ENCODE assay signal across 32 cellular contexts in genomic region chr1:241644259-241644658, GRCh38. TPM values are rescaled to one million over a fixed set of nuclear protein-coding genes. Genes with fewer than 3 reads are reported as not detected.
"Had no signal": no experiment of that assay in that cellular context is flagged by ENCODE, and none has a peak within 500 bp of the region (broad histone marks: within the 10 kb centered on the region; RNA-seq: fewer than 3 reads in every experiment).

No MANE protein-coding gene starts in this region.

- H3K27ac ChIP-seq: neural progenitor cell, parathyroid adenoma, psoas muscle, right lobe of liver, sigmoid colon, suprapubic skin, testis, transverse colon, upper lobe of right lung, uterus had no signal

- H3K36me3 ChIP-seq: neural progenitor cell, ovary, right lobe of liver, sigmoid colon, suprapubic skin, tibial artery, transverse colon, upper lobe of right lung, uterus had no signal

- H3K4me3 Mint-ChIP-seq: natural killer cell; nephron; neural progenitor cell; stimulated activated effector memory CD8-positive, alpha-beta T cell treated with anti-CD3 and anti-CD28 coated beads, Interleukin-12 subunit alpha, Interleukin-12 subunit beta, amount 100 ng/mL, for 72 hours; stimulated activated naive B cell treated with anti-CD40 and anti-IgM and Interleukin-4, amounts not matched to agents 10 μg/mL and 1 μg/mL and 100 μg/mL, for 72 hours; stimulated activated naive CD8-positive, alpha-beta T cell treated with anti-CD3 and anti-CD28 coated beads, Interleukin-15, amount 100 ng/mL, for 72 hours; type B pancreatic cell had no signal

- DNase-seq: natural killer cell; occipital lobe; ovary; posterior cingulate gyrus; psoas muscle; right cardiac atrium; right lobe of liver; sigmoid colon; small intestine; stimulated activated CD4-positive, alpha-beta T cell treated with anti-CD3 and anti-CD28 coated beads, Interleukin-15, amount 100 ng/mL, for 24 hours; stimulated activated CD4-positive, alpha-beta T cell treated with anti-CD3 and anti-CD28 coated beads, Interleukin-2, amount 100 ng/mL, for 24 hours; stimulated activated CD4-positive, alpha-beta T cell treated with anti-CD3 and anti-CD28 coated beads, Interleukin-2, amount 100 ng/mL, for 48 hours; stimulated activated CD4-positive, alpha-beta T cell treated with anti-CD3 and anti-CD28 coated beads, Interleukin-4, amount 100 ng/mL, for 24 hours; stimulated activated naive B cell treated with anti-CD40 and anti-IgM and Interleukin-4, amounts not matched to agents 10 μg/mL and 1 μg/mL and 100 μg/mL, for 72 hours; stimulated activated naive CD8-positive, alpha-beta T cell treated with anti-CD3 and anti-CD28 coated beads, Interleukin-15, amount 100 ng/mL, for 72 hours; stimulated activated naive CD8-positive, alpha-beta T cell treated with anti-CD3 and anti-CD28 coated beads, Interleukin-15, Interleukin-2, amounts not matched to agents 100 U/mL and 50 U/mL, for 24 hours; substantia nigra; testis; tibial artery; transverse colon; upper lobe of right lung; uterus had no signal

- H3K9me3 ChIP-seq: ovary, psoas muscle, right lobe of liver, sigmoid colon, suprapubic skin, testis, tibial artery, transverse colon, upper lobe of right lung, uterus had no signal

- ATAC-seq: natural killer cell; psoas muscle; right cardiac atrium; right lobe of liver; stimulated activated effector memory CD8-positive, alpha-beta T cell treated with anti-CD3 and anti-CD28 coated beads, Interleukin-12 subunit alpha, Interleukin-12 subunit beta, amount 100 ng/mL, for 72 hours; stimulated activated naive B cell treated with anti-CD40 and anti-IgM and Interleukin-4, amounts not matched to agents 10 μg/mL and 1 μg/mL and 100 μg/mL, for 72 hours; stimulated activated naive CD8-positive, alpha-beta T cell treated with anti-CD3 and anti-CD28 coated beads, Interleukin-15, amount 100 ng/mL, for 72 hours; stimulated activated naive CD8-positive, alpha-beta T cell treated with anti-CD3 and anti-CD28 coated beads, Interleukin-15, Interleukin-2, amounts not matched to agents 100 U/mL and 50 U/mL, for 24 hours; upper lobe of right lung had no signal

- H3K36me3 Mint-ChIP-seq: natural killer cell; stimulated activated effector memory CD8-positive, alpha-beta T cell treated with anti-CD3 and anti-CD28 coated beads, Interleukin-12 subunit alpha, Interleukin-12 subunit beta, amount 100 ng/mL, for 72 hours; type B pancreatic cell had no signal

- H3K4me1 ChIP-seq: neural progenitor cell, parathyroid adenoma, psoas muscle, uterus had no signal

- H3K27me3 Mint-ChIP-seq: progenitor cell of endocrine pancreas; stimulated activated naive B cell treated with anti-CD40 and anti-IgM and Interleukin-4, amounts not matched to agents 10 μg/mL and 1 μg/mL and 100 μg/mL, for 72 hours; stimulated activated naive CD8-positive, alpha-beta T cell treated with anti-CD3 and anti-CD28 coated beads, Interleukin-15, amount 100 ng/mL, for 72 hours; type B pancreatic cell had no signal

- H3K4me3 ChIP-seq: neural progenitor cell, ovary, psoas muscle, right lobe of liver, sigmoid colon, suprapubic skin, testis, tibial artery, transverse colon, upper lobe of right lung, uterus had no signal

- H3K9me3 Mint-ChIP-seq: natural killer cell had no signal

- H3K27ac Mint-ChIP-seq: natural killer cell; nephron; neural progenitor cell; progenitor cell of endocrine pancreas; stimulated activated effector memory CD8-positive, alpha-beta T cell treated with anti-CD3 and anti-CD28 coated beads, Interleukin-12 subunit alpha, Interleukin-12 subunit beta, amount 100 ng/mL, for 72 hours; stimulated activated naive B cell treated with anti-CD40 and anti-IgM and Interleukin-4, amounts not matched to agents 10 μg/mL and 1 μg/mL and 100 μg/mL, for 72 hours; stimulated activated naive CD8-positive, alpha-beta T cell treated with anti-CD3 and anti-CD28 coated beads, Interleukin-15, amount 100 ng/mL, for 72 hours; type B pancreatic cell had no signal

RNA-seq across cellular contexts. Expression of gene WDR64, which starts 7.8 kb away (rescaled TPM):
- total RNA-seq: natural killer cell, occipital lobe, osteoblast, psoas muscle, sigmoid colon, skeletal muscle tissue, suprapubic skin, transverse colon, upper lobe of right lung, urinary bladder had no signal
